8 cellular contexts compared by ENCODE assay signal in the genomic region with DNA sequence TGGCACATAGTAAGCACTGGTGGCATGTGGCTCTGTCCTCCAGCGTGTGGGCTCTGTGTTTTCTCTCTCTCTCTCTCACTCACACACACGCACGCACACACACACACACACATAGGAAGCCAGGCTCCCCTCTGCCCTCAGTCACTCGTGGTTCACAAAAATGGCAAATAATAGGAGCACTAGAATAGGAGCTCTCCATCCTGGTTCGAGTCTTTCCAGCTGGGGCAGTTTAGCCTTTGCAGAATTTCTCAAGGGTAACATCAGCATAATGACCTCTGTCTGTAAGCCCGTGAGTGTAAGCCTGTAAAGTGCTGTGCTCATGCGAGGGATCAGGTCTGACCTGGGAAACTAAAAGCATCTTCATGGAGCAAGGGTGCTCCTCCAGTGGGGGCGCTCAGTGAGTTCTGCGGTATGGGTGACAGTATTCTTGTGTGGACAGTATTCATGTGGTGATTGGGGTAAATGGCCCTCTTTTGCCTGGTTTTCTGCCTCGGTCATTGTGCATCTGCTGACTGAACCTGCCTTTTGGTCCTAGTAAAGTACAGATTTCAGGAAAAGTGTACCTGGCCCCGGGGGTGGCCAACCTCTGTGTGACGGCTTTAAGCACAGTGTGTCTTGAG. TPM values are rescaled to one million over a fixed set of nuclear protein-coding genes. Genes with fewer than 3 reads are reported as not detected.
DNase-seq lines count a peak whose midpoint lies in the region; ATAC-seq and TF ChIP-seq lines count a peak whose summit lies in the region.

No MANE protein-coding gene starts in this region.

- H3K27me3 ChIP-seq in neural progenitor cell, result peaks cover 36% of the 10 kb centered on the region

- no peaks in the 10 kb centered on the region for H3K9me3 Mint-ChIP-seq in activated CD4-positive, alpha-beta memory T cell treated with anti-CD3 and anti-CD28 coated beads, Interleukin-2, amount 10 ng/mL, durations not matched to agents 7 days and 5 days
- H3K9me3 Mint-ChIP-seq in neural progenitor cell, result no peaks in the 10 kb centered on the region

- peak; percentile 1 for ATAC-seq in HG03097 (IDR thresholded peaks at IDR 0.05; ENCODE audit: low FRiP score, unreplicated experiment)
- no peak for ATAC-seq in GM21528 (IDR thresholded peaks at IDR 0.05; ENCODE audit: low FRiP score, unreplicated experiment)

- no peaks in the 10 kb centered on the region for H3K9me3 ChIP-seq in neural progenitor cell (ENCODE audit: low read depth)

- peaks cover 3% of the 10 kb centered on the region for H4K20me1 ChIP-seq in neural progenitor cell (ENCODE audit: low read depth)

- H3K4me3 Mint-ChIP-seq in activated CD4-positive, alpha-beta memory T cell treated with anti-CD3 and anti-CD28 coated beads, Interleukin-2, amount 10 ng/mL, durations not matched to agents 7 days and 5 days, result peak overlapping the region; percentile 98
- H3K4me3 Mint-ChIP-seq in neural progenitor cell, result peak overlapping the region; percentile 76

- peaks cover 4% of the 10 kb centered on the region for H3F3A ChIP-seq in neural progenitor cell (ENCODE audit: low read depth)

- peak overlapping the region; percentile 69 for H3K27ac Mint-ChIP-seq in activated CD4-positive, alpha-beta memory T cell treated with anti-CD3 and anti-CD28 coated beads, Interleukin-2, amount 10 ng/mL, durations not matched to agents 7 days and 5 days
- H3K27ac Mint-ChIP-seq in neural progenitor cell, result no peak overlapping the region

- peaks cover 11% of the 10 kb centered on the region for H3K4me1 ChIP-seq in neural progenitor cell

- H3K9ac ChIP-seq in neural progenitor cell, result no peak overlapping the region

- peaks cover 36% of the 10 kb centered on the region for H3K36me3 Mint-ChIP-seq in activated CD4-positive, alpha-beta memory T cell treated with anti-CD3 and anti-CD28 coated beads, Interleukin-2, amount 10 ng/mL, durations not matched to agents 7 days and 5 days (ENCODE audit: low read depth)
- no peaks in the 10 kb centered on the region for H3K36me3 Mint-ChIP-seq in neural progenitor cell

- peak overlapping the region; percentile 79 for H3K4me2 ChIP-seq in neural progenitor cell

- no peaks in the 10 kb centered on the region for H3K79me2 ChIP-seq in neural progenitor cell (ENCODE audit: low read depth)

- H3K4me3 ChIP-seq in AG10803 (ENCODE audit: low read length), result peak overlapping the region; percentile 94
- peak overlapping the region; percentile 66 for H3K4me3 ChIP-seq in fibroblast of mammary gland (ENCODE audit: control insufficient read depth, low read depth, low read length)
- H3K4me3 ChIP-seq in neural progenitor cell, result peak overlapping the region; percentile 72

- H2AFZ ChIP-seq in neural progenitor cell (replicated peaks), result peak overlapping the region; percentile 90

- POLR2A ChIA-PET in activated CD4-positive, alpha-beta memory T cell treated with anti-CD3 and anti-CD28 coated beads, Interleukin-2, amount 10 ng/mL, durations not matched to agents 7 days and 5 days (lab: Charles Lee), result interaction anchor here (0.8 to 6.8 kb wide), 13 partner anchors 8 to 594 kb away, joined by 3 to 99 read pairs (median 6); a partner anchor contains a TSS

- H3K27ac ChIP-seq in neural progenitor cell, result no peak overlapping the region

- TF ChIP-seq CTCF in AG10803 (conservative IDR thresholded peaks at IDR 0.05; ENCODE audit: low read length) (peak; percentile 15; the same call in 1 of the 2 replicates), fibroblast of mammary gland (conservative IDR thresholded peaks at IDR 0.05; ENCODE audit: control insufficient read depth, insufficient read depth, low read depth, low read length) (no peak), neural progenitor cell (IDR thresholded peaks at IDR 0.05) (no peak)

- no peaks in the 10 kb centered on the region for H3K36me3 ChIP-seq in neural progenitor cell

- CTCF ChIA-PET in activated CD4-positive, alpha-beta memory T cell treated with anti-CD3 and anti-CD28 coated beads, Interleukin-2, amount 10 ng/mL, durations not matched to agents 7 days and 5 days (lab: Charles Lee), result interaction anchor here (1.2 to 3.4 kb wide), 2 partner anchors 14 to 41 kb away, joined by 3 to 16 read pairs; a partner anchor contains a TSS

- peaks cover 50% of the 10 kb centered on the region for H3K4me1 Mint-ChIP-seq in activated CD4-positive, alpha-beta memory T cell treated with anti-CD3 and anti-CD28 coated beads, Interleukin-2, amount 10 ng/mL, durations not matched to agents 7 days and 5 days
- H3K4me1 Mint-ChIP-seq in neural progenitor cell, result peaks cover 43% of the 10 kb centered on the region

- DNase-seq in AG10803 (ENCODE audit: low read depth), result peak; percentile 35
- peak; percentile 55 for DNase-seq in activated CD4-positive, alpha-beta memory T cell treated with anti-CD3 and anti-CD28 coated beads, Interleukin-2, amount 10 ng/mL, durations not matched to agents 7 days and 5 days
- DNase-seq in fibroblast of mammary gland (ENCODE audit: low read depth), result no peak
- no peak for DNase-seq in neural progenitor cell (ENCODE audit: low spot score)
- DNase-seq in NCI-H2196 (lab: John Stamatoyannopoulos, UW; ENCODE audit: unreplicated experiment), result no peak
- no peak for DNase-seq in T1000 (lab: John Stamatoyannopoulos, UW)

- no peaks in the 10 kb centered on the region for H3K27me3 Mint-ChIP-seq in activated CD4-positive, alpha-beta memory T cell treated with anti-CD3 and anti-CD28 coated beads, Interleukin-2, amount 10 ng/mL, durations not matched to agents 7 days and 5 days
- peaks cover 23% of the 10 kb centered on the region for H3K27me3 Mint-ChIP-seq in neural progenitor cell (ENCODE audit: insufficient read depth, low read depth)

RNA-seq across cellular contexts. Expression of a gene that starts 0.8 kb away (rescaled TPM):
- 10 to 100 TPM; 29.9 to 31.1 TPM for total RNA-seq in activated CD4-positive, alpha-beta memory T cell treated with anti-CD3 and anti-CD28 coated beads, Interleukin-2, amount 10 ng/mL, durations not matched to agents 7 days and 5 days
- total RNA-seq in neural progenitor cell (ENCODE audit: low replicate concordance), result 1.2 and 3.5 TPM in 2 replicates

RNA-seq across cellular contexts. Expression of a gene that starts 41.0 kb away (rescaled TPM):
- total RNA-seq in activated CD4-positive, alpha-beta memory T cell treated with anti-CD3 and anti-CD28 coated beads, Interleukin-2, amount 10 ng/mL, durations not matched to agents 7 days and 5 days, result 10 to 100 TPM; 63.7 to 64.2 TPM
- total RNA-seq in neural progenitor cell (ENCODE audit: low replicate concordance), result 83.4 and 127 TPM in 2 replicates

Comparison
In these comparisons a context has a peak if more than half of its experiments do, and no peak if none do; other contexts are left out.
1. DNase-seq: peak in AG10803 (single experiment) and activated CD4-positive, alpha-beta memory T cell treated with anti-CD3 and anti-CD28 coated beads, Interleukin-2, amount 10 ng/mL, durations not matched to agents 7 days and 5 days (single experiment); none in fibroblast of mammary gland (single experiment), neural progenitor cell (single experiment), NCI-H2196 (single experiment) and T1000 (single experiment).
2. Peak in every context shown above with its lines, with median percentiles within 50 percentile points of each other: H3K4me3 ChIP-seq.